11 cellular contexts compared by ENCODE assay signal in genomic region chr4:183314336-183314735, GRCh38. TPM values are rescaled to one million over a fixed set of nuclear protein-coding genes. Genes with fewer than 3 reads are reported as not detected.
"Had no signal": no experiment of that assay in that cellular context is flagged by ENCODE, and none has a peak within 500 bp of the region (broad histone marks: within the 10 kb centered on the region; RNA-seq: fewer than 3 reads in every experiment).

No MANE protein-coding gene starts in this region.

- H3K9me3 Mint-ChIP-seq: GM23338, H9, HFFc6 had no signal

- H3K9me3 ChIP-seq: HAP-1 had no signal

- H3K27ac ChIP-seq: GM23248 had no signal

- H3K4me3 Mint-ChIP-seq: GM23338, H9, HFFc6 had no signal

- H3K27ac Mint-ChIP-seq: HFFc6 had no signal

- H3K4me3 ChIP-seq: GM23248, GM23338, HAP-1 had no signal

- H3K9ac ChIP-seq: GM23248 had no signal

- FAIRE-seq: H1, H54 had no signal

- H3K4me1 Mint-ChIP-seq: GM23338, H9 had no signal

- DNase-seq: GM23248, GOT3, H7, H9, HCEC 1CT, HFFc6 had no signal

RNA-seq across cellular contexts. Expression of gene CLDN22, which starts 5.7 kb away (rescaled TPM):
- total RNA-seq: GM23248, GM23338, H1, H4, H7, H9, HFFc6 had no signal
- polyA plus RNA-seq: GM23248, GM23338, H1 had no signal

RNA-seq across cellular contexts. Expression of gene CLDN24, which starts 7.9 kb away (rescaled TPM):
- total RNA-seq: GM23248, GM23338, H1, H4, H7, H9, HFFc6 had no signal
- polyA plus RNA-seq: GM23248, GM23338, H1 had no signal
